In genomic region chr6:138502546-138502945, GRCh38 we compare ENCODE assay signal across 1 cellular context.
TF ChIP-seq lines count a peak whose summit lies in the region.

No MANE protein-coding gene starts in this region.

TF ChIP-seq in HepG2, 621 proteins besides CTCF, POLR2A, EP300 and RAD21 (continued from another document):
- TF ChIP-seq HNF1A (IDR thresholded peaks at IDR 0.05; ENCODE audit: low read depth): no peak
- TF ChIP-seq HNF1A (CRISPR knock-in tag; IDR thresholded peaks at IDR 0.05; ENCODE audit: borderline replicate concordance): 0 out of 2 replicates have a peak, but pooled peaks have one; percentile 15
- TF ChIP-seq ZNF142 (CRISPR knock-in tag; IDR thresholded peaks at IDR 0.05): no peak
- peak; percentile 94 for TF ChIP-seq ZNF629 (CRISPR knock-in tag; conservative IDR thresholded peaks at IDR 0.05)
- TF ChIP-seq ZMYM3 (CRISPR knock-in tag; IDR thresholded peaks at IDR 0.05): peak; percentile 85
- TF ChIP-seq KDM1A (CRISPR knock-in tag; IDR thresholded peaks at IDR 0.05): peak; percentile 71; the same call in 1 of the 2 replicates
- TF ChIP-seq JUND (CRISPR knock-in tag; IDR thresholded peaks at IDR 0.05): no peak
- no peak for TF ChIP-seq ZNF747 (CRISPR knock-in tag; IDR thresholded peaks at IDR 0.05; ENCODE audit: borderline replicate concordance)
